Comparison of ENCODE assay signal across 9 cellular contexts in genomic region chr1:202162049-202162417, GRCh38. TPM values are rescaled to one million over a fixed set of nuclear protein-coding genes. Genes with fewer than 3 reads are reported as not detected.
DNase-seq lines count a peak whose midpoint lies in the region; ATAC-seq and TF ChIP-seq lines count a peak whose summit lies in the region.
"Had no signal": no experiment of that assay in that cellular context is flagged by ENCODE, and none has a peak within 500 bp of the region (broad histone marks: within the 10 kb centered on the region; RNA-seq: fewer than 3 reads in every experiment).

No MANE protein-coding gene starts in this region.

- H3K4me3 ChIP-seq in coronary artery = no peak overlapping the region

- peaks cover 26% of the 10 kb centered on the region for H3K36me3 Mint-ChIP-seq in T-helper 1 cell treated with Interleukin-12 subunit alpha and Interleukin-12 subunit beta and Interleukin-4 antibody, amounts not matched to agents 30 μg/mL and 1 μg/mL, for 36 hours (ENCODE audit: low read depth)
- H3K36me3 Mint-ChIP-seq in activated naive CD8-positive, alpha-beta T cell treated with anti-CD3 and anti-CD28 coated beads, Interleukin-2, amount 50 U/mL, for 24 hours (ENCODE audit: low read depth) = peaks cover 25% of the 10 kb centered on the region

- no peak for TF ChIP-seq CTCF in coronary artery (IDR thresholded peaks at IDR 0.05)

- H3K27ac ChIP-seq in coronary artery = no peak overlapping the region

- peaks cover 67% of the 10 kb centered on the region for H3K4me1 Mint-ChIP-seq in T-helper 1 cell treated with Interleukin-12 subunit alpha and Interleukin-12 subunit beta and Interleukin-4 antibody, amounts not matched to agents 30 μg/mL and 1 μg/mL, for 36 hours (ENCODE audit: low read depth)
- H3K4me1 Mint-ChIP-seq in activated naive CD8-positive, alpha-beta T cell treated with anti-CD3 and anti-CD28 coated beads, Interleukin-2, amount 50 U/mL, for 24 hours = peaks cover 91% of the 10 kb centered on the region

- peak; percentile 84 for DNase-seq in activated naive CD8-positive, alpha-beta T cell treated with anti-CD3 and anti-CD28 coated beads, Interleukin-2, amount 50 U/mL, for 24 hours
- peak; percentile 80 for DNase-seq in stimulated activated CD8-positive, alpha-beta memory T cell treated with anti-CD3 and anti-CD28 coated beads, Interleukin-4, amount 100 ng/mL, for 48 hours
- DNase-seq in coronary artery (ENCODE audit: low spot score) (no peak), occipital lobe (lab: John Stamatoyannopoulos, UW) (no peak)

- ATAC-seq in GM21529 (IDR thresholded peaks at IDR 0.05; ENCODE audit: unreplicated experiment) (peak; percentile 32), HG03135 (IDR thresholded peaks at IDR 0.05; ENCODE audit: unreplicated experiment) (no peak), GM21576 (IDR thresholded peaks at IDR 0.05; ENCODE audit: unreplicated experiment) (no peak)
- ATAC-seq in activated naive CD8-positive, alpha-beta T cell treated with anti-CD3 and anti-CD28 coated beads, Interleukin-2, amount 50 U/mL, for 24 hours = peak; percentile 30

- H3K9me3 Mint-ChIP-seq in T-helper 1 cell treated with Interleukin-12 subunit alpha and Interleukin-12 subunit beta and Interleukin-4 antibody, amounts not matched to agents 30 μg/mL and 1 μg/mL, for 36 hours = no peaks in the 10 kb centered on the region
- no peaks in the 10 kb centered on the region for H3K9me3 Mint-ChIP-seq in activated naive CD8-positive, alpha-beta T cell treated with anti-CD3 and anti-CD28 coated beads, Interleukin-2, amount 50 U/mL, for 24 hours

- H3K27ac Mint-ChIP-seq in T-helper 1 cell treated with Interleukin-12 subunit alpha and Interleukin-12 subunit beta and Interleukin-4 antibody, amounts not matched to agents 30 μg/mL and 1 μg/mL, for 36 hours = peak overlapping the region; percentile 84
- peak overlapping the region; percentile 99 for H3K27ac Mint-ChIP-seq in activated naive CD8-positive, alpha-beta T cell treated with anti-CD3 and anti-CD28 coated beads, Interleukin-2, amount 50 U/mL, for 24 hours

- no peaks in the 10 kb centered on the region for H3K27me3 Mint-ChIP-seq in T-helper 1 cell treated with Interleukin-12 subunit alpha and Interleukin-12 subunit beta and Interleukin-4 antibody, amounts not matched to agents 30 μg/mL and 1 μg/mL, for 36 hours (ENCODE audit: low read depth)
- no peaks in the 10 kb centered on the region for H3K27me3 Mint-ChIP-seq in activated naive CD8-positive, alpha-beta T cell treated with anti-CD3 and anti-CD28 coated beads, Interleukin-2, amount 50 U/mL, for 24 hours

- peak overlapping the region; percentile 69 for H3K4me3 Mint-ChIP-seq in T-helper 1 cell treated with Interleukin-12 subunit alpha and Interleukin-12 subunit beta and Interleukin-4 antibody, amounts not matched to agents 30 μg/mL and 1 μg/mL, for 36 hours
- peak overlapping the region; percentile 99 for H3K4me3 Mint-ChIP-seq in activated naive CD8-positive, alpha-beta T cell treated with anti-CD3 and anti-CD28 coated beads, Interleukin-2, amount 50 U/mL, for 24 hours

RNA-seq across cellular contexts. Expression of gene PTPN7, which starts 1.6 kb away (rescaled TPM):
- 0.16 TPM for total RNA-seq in occipital lobe

RNA-seq across cellular contexts. Expression of gene ARL8A, which starts 17.5 kb away (rescaled TPM):
- total RNA-seq in occipital lobe = 77.0 TPM

RNA-seq across cellular contexts. Expression of gene LGR6, which starts 31.6 kb away (rescaled TPM):
- total RNA-seq in occipital lobe = 0.62 TPM
- total RNA-seq: pulmonary artery endothelial cell had no signal

RNA-seq across cellular contexts. Expression of gene GPR37L1, which starts 39.3 kb away (rescaled TPM):
- total RNA-seq in occipital lobe = 1.1 TPM
- total RNA-seq: pulmonary artery endothelial cell had no signal

Comparison
In these comparisons a context has a peak if more than half of its experiments do, and no peak if none do; other contexts are left out.
1. ATAC-seq: peak in GM21529 (single experiment) and activated naive CD8-positive, alpha-beta T cell treated with anti-CD3 and anti-CD28 coated beads, Interleukin-2, amount 50 U/mL, for 24 hours (single experiment); none in HG03135 (single experiment) and GM21576 (single experiment).
2. DNase-seq: peak in activated naive CD8-positive, alpha-beta T cell treated with anti-CD3 and anti-CD28 coated beads, Interleukin-2, amount 50 U/mL, for 24 hours (single experiment) and stimulated activated CD8-positive, alpha-beta memory T cell treated with anti-CD3 and anti-CD28 coated beads, Interleukin-4, amount 100 ng/mL, for 48 hours (single experiment); none in coronary artery (single experiment) and occipital lobe (single experiment).